Comparison of ENCODE assay signal across 9 cellular contexts in genomic region chr4:4182835-4183568, GRCh38. TPM values are rescaled to one million over a fixed set of nuclear protein-coding genes. Genes with fewer than 3 reads are reported as not detected.
DNase-seq lines count a peak whose midpoint lies in the region; ATAC-seq, FAIRE-seq and TF ChIP-seq lines count a peak whose summit lies in the region.
"Had no signal": no experiment of that assay in that cellular context is flagged by ENCODE, and none has a peak within 500 bp of the region (broad histone marks: within the 10 kb centered on the region; RNA-seq: fewer than 3 reads in every experiment).

No MANE protein-coding gene starts in this region.

- DNase-seq in CD1c-positive myeloid dendritic cell (ENCODE audit: extremely low spot score) (peak; percentile 20), UCSD-AML1 (lab: John Stamatoyannopoulos, UW; ENCODE audit: unreplicated experiment) (peak; percentile 27), hepatic stellate cell (ENCODE audit: low spot score) (peak; percentile 6), frontal cortex (ENCODE audit: low spot score in 2 of 2) (no peak), midbrain (lab: John Stamatoyannopoulos, UW) (no peak)

- FAIRE-seq in frontal cortex (lab: Jason Lieb, UNC), result no peak

- ATAC-seq in GM21367 (IDR thresholded peaks at IDR 0.05; ENCODE audit: unreplicated experiment) (no peak), HG03565 (IDR thresholded peaks at IDR 0.05; ENCODE audit: unreplicated experiment) (no peak)

- H3K4me3 ChIP-seq in GM12875 (ENCODE audit: low read depth, low read length), result no peak overlapping the region

- TF ChIP-seq CTCF in GM12875 (IDR thresholded peaks at IDR 0.05; ENCODE audit: borderline replicate concordance, insufficient read depth, low read depth, low read length), result peak; percentile 80

RNA-seq across cellular contexts. Expression of gene OTOP1, which starts 43.7 kb away (rescaled TPM):
- total RNA-seq in frontal cortex, result not detected
- total RNA-seq: urinary bladder had no signal

Comparison
In these comparisons a context has a peak if more than half of its experiments do, and no peak if none do; other contexts are left out.
1. DNase-seq: peak in CD1c-positive myeloid dendritic cell (single experiment), UCSD-AML1 (single experiment) and hepatic stellate cell (single experiment); none in frontal cortex (0 of 2) and midbrain (single experiment).